ENCODE assay signal across 8 cellular contexts in genomic region chr2:174663572-174663971, GRCh38.
DNase-seq lines count a peak whose midpoint lies in the region; ATAC-seq, FAIRE-seq and TF ChIP-seq lines count a peak whose summit lies in the region.

No MANE protein-coding gene starts in this region.

- H3K4me1 ChIP-seq in right lobe of liver (peaks cover 0 to 4% (median 0%) of the 10 kb centered on the region in 4 donors), HepG2 (ENCODE audit: insufficient read depth, low read length) (no peaks in the 10 kb centered on the region), endothelial cell of umbilical vein (ENCODE audit: control insufficient read depth, extremely low read depth, insufficient read depth, low read length) (peaks cover 14% of the 10 kb centered on the region), neural progenitor cell (peaks cover 19% of the 10 kb centered on the region), aorta (ENCODE audit: control insufficient read depth in 1 of 2, insufficient read depth in 2 of 2, low read length in 2 of 2) (peaks cover 0 to 5% of the 10 kb centered on the region in 2 donors)

- H3K4me1 Mint-ChIP-seq in neural progenitor cell = peaks cover 20% of the 10 kb centered on the region

- no peak overlapping the region for H2AFZ ChIP-seq in HepG2 (ENCODE audit: low read length)
- H2AFZ ChIP-seq in endothelial cell of umbilical vein (ENCODE audit: low read depth, low read length) = no peak overlapping the region
- H2AFZ ChIP-seq in neural progenitor cell (replicated peaks) = no peak overlapping the region

- H3K4me2 ChIP-seq in HepG2 (ENCODE audit: low read depth, low read length) = no peak overlapping the region
- H3K4me2 ChIP-seq in endothelial cell of umbilical vein (ENCODE audit: insufficient read depth, low read length) = no peak overlapping the region
- H3K4me2 ChIP-seq in neural progenitor cell = no peak overlapping the region

- H3K27me3 ChIP-seq in right lobe of liver (no peaks in the 10 kb centered on the region), HepG2 (ENCODE audit: control insufficient read depth in 1 of 2, insufficient read depth in 2 of 2, low read length in 2 of 2) (peaks cover 2 to 30% of the 10 kb centered on the region in 2 experiments; a peak in 4 of 5 replicates), endothelial cell of umbilical vein (ENCODE audit: control insufficient read depth in 2 of 2, insufficient read depth in 2 of 2, low read length in 2 of 2) (no peaks in the 10 kb centered on the region), neural progenitor cell (no peaks in the 10 kb centered on the region), aorta (ENCODE audit: control insufficient read depth in 1 of 2, insufficient read depth in 2 of 2, low read length in 1 of 2) (no peaks in the 10 kb centered on the region)

- H3K9me3 Mint-ChIP-seq in neural progenitor cell = no peaks in the 10 kb centered on the region

- no peaks in the 10 kb centered on the region for H4K20me1 ChIP-seq in HepG2 (ENCODE audit: insufficient read depth, low read length)
- H4K20me1 ChIP-seq in endothelial cell of umbilical vein (replicated peaks; ENCODE audit: control insufficient read depth, extremely low read depth, insufficient read depth, low read length) = no peaks in the 10 kb centered on the region
- H4K20me1 ChIP-seq in neural progenitor cell (ENCODE audit: low read depth) = no peaks in the 10 kb centered on the region

- H3K27ac ChIP-seq in right lobe of liver = no peak overlapping the region
- H3K27ac ChIP-seq in HepG2 (ENCODE audit: extremely low read length, insufficient read depth, low read length) = no peak overlapping the region
- H3K27ac ChIP-seq in endothelial cell of umbilical vein (ENCODE audit: insufficient read depth, low read depth, low read length) = no peak overlapping the region
- no peak overlapping the region for H3K27ac ChIP-seq in neural progenitor cell
- peak overlapping the region; percentile 99 to 100 for H3K27ac ChIP-seq in aorta (ENCODE audit: low read depth in 1 of 2, low read length in 2 of 2)

- 45% methylated on average over 6 of the region's 7 CpGs for WGBS in right lobe of liver (ENCODE audit: insufficient coverage, low coverage, low lambda C conversion rate, missing lambda C conversion rate)
- WGBS in HepG2 (ENCODE audit: low lambda C conversion rate) = 35% methylated on average over 7 of the region's 7 CpGs
- 4 to 6% methylated on average over 7 of the region's 7 CpGs for WGBS in aorta, 2 donors

- H3K4me3 ChIP-seq in right lobe of liver (no peak overlapping the region), HepG2 (replicated peaks in 1 of 3; ENCODE audit: insufficient read depth in 1 of 3, low read depth in 2 of 3, low read length in 3 of 3) (no peak overlapping the region), endothelial cell of umbilical vein (replicated peaks in 1 of 3; ENCODE audit: insufficient read depth in 1 of 3, low read depth in 1 of 3, low read length in 3 of 3) (no peak overlapping the region), neural progenitor cell (no peak overlapping the region), aorta (ENCODE audit: low read length in 2 of 2) (no peak overlapping the region)

- DNase-seq in right lobe of liver = no peak
- no peak for DNase-seq in HepG2 (ENCODE audit: low spot score)
- peak; percentile 68 for DNase-seq in endothelial cell of umbilical vein (ENCODE audit: low read depth, low spot score)
- no peak for DNase-seq in neural progenitor cell (ENCODE audit: low spot score)
- DNase-seq in aorta = peak in 1 of 2 donors; percentile 63
- no peak for DNase-seq in NCI-H446 treated with DMSO at 0.1 percent for 48 hours (lab: John Stamatoyannopoulos, UW)
- DNase-seq in putamen (ENCODE audit: low spot score) = no peak
- no peak for DNase-seq in HuH-7.5 (ENCODE audit: low spot score)

- BruUV-seq in HepG2 (replicated peaks; lab: Mats Ljungman, UMichigan) (no TSS peak), endothelial cell of umbilical vein (replicated peaks; lab: Mats Ljungman, UMichigan) (no TSS peak)

- intact Hi-C loops in right lobe of liver (cut with DNase I) = no loop called here
- intact Hi-C loops in HepG2 (cut with micrococcal nuclease; ENCODE audit: unreplicated experiment) = no loop called here
- intact Hi-C loops in endothelial cell of umbilical vein (cut with micrococcal nuclease) = no loop called here
- intact Hi-C loops in aorta (cut with DNase I) = no loop called here

- no peaks in the 10 kb centered on the region for H3K9me1 ChIP-seq in endothelial cell of umbilical vein (replicated peaks; ENCODE audit: control insufficient read depth, extremely low read depth, insufficient read depth, low read length)

- peak; percentile 23 to 43 (median 32) for ATAC-seq in right lobe of liver
- no peak for ATAC-seq in HepG2
- ATAC-seq in aorta (ENCODE audit: low FRiP score) = peak; percentile 70

- H3F3A ChIP-seq in neural progenitor cell (ENCODE audit: low read depth) = peaks cover 17% of the 10 kb centered on the region

- TF ChIP-seq RAD21 in HepG2 (CRISPR knock-in tag; IDR thresholded peaks at IDR 0.05) = no peak

- peaks cover 3% of the 10 kb centered on the region for H3K27me3 Mint-ChIP-seq in neural progenitor cell (ENCODE audit: insufficient read depth, low read depth)

- in situ Hi-C loops in HepG2 (cut with HindIII; ENCODE audit: extremely low pct_ligation_motif_present, low pct_unique_long_range_greater_than_20kb) = no loop called here

- H3K9ac ChIP-seq in HepG2 (ENCODE audit: insufficient read depth, low read depth, low read length) = no peak overlapping the region
- no peak overlapping the region for H3K9ac ChIP-seq in endothelial cell of umbilical vein (replicated peaks; ENCODE audit: extremely low read depth, insufficient read depth, low read length)
- H3K9ac ChIP-seq in neural progenitor cell = no peak overlapping the region

- H3K36me3 ChIP-seq in right lobe of liver = no peaks in the 10 kb centered on the region
- no peaks in the 10 kb centered on the region for H3K36me3 ChIP-seq in HepG2 (replicated peaks in 1 of 2; ENCODE audit: control insufficient read depth in 1 of 2, insufficient read depth in 2 of 2, low read length in 2 of 2)
- no peaks in the 10 kb centered on the region for H3K36me3 ChIP-seq in endothelial cell of umbilical vein (ENCODE audit: control insufficient read depth in 2 of 2, extremely low read depth in 1 of 2, insufficient read depth in 2 of 2, low read length in 2 of 2)
- no peaks in the 10 kb centered on the region for H3K36me3 ChIP-seq in neural progenitor cell
- no peaks in the 10 kb centered on the region for H3K36me3 ChIP-seq in aorta (ENCODE audit: control insufficient read depth in 1 of 2, insufficient read depth in 2 of 2, low read length in 1 of 2)

- TF ChIP-seq POLR2A in right lobe of liver (IDR thresholded peaks at IDR 0.05) (no peak), HepG2 (IDR thresholded peaks at IDR 0.05; ENCODE audit: insufficient read depth in 1 of 2, low read depth in 2 of 2, low read length in 2 of 2) (no peak), endothelial cell of umbilical vein (IDR thresholded peaks at IDR 0.05; ENCODE audit: low read depth, low read length) (no peak)

- TF ChIP-seq CTCF in right lobe of liver (IDR thresholded peaks at IDR 0.05) (no peak), HepG2 (CRISPR knock-in tag; IDR thresholded peaks at IDR 0.05) (no peak), endothelial cell of umbilical vein (IDR thresholded peaks at IDR 0.05; ENCODE audit: extremely low read depth in 1 of 2, insufficient read depth in 1 of 2, low read depth in 1 of 2, low read length in 2 of 2) (no peak), neural progenitor cell (IDR thresholded peaks at IDR 0.05) (no peak)

- H3K27ac Mint-ChIP-seq in neural progenitor cell = peak overlapping the region; percentile 17

- H3K79me2 ChIP-seq in HepG2 (ENCODE audit: insufficient read depth, low read length) = no peaks in the 10 kb centered on the region
- no peaks in the 10 kb centered on the region for H3K79me2 ChIP-seq in endothelial cell of umbilical vein (ENCODE audit: control insufficient read depth, insufficient read depth, low read length)
- no peaks in the 10 kb centered on the region for H3K79me2 ChIP-seq in neural progenitor cell (ENCODE audit: low read depth)

- H3K9me3 ChIP-seq in right lobe of liver (no peaks in the 10 kb centered on the region), HepG2 (ENCODE audit: low read length) (no peaks in the 10 kb centered on the region), endothelial cell of umbilical vein (replicated peaks; ENCODE audit: control insufficient read depth, insufficient read depth, low read length) (no peaks in the 10 kb centered on the region), neural progenitor cell (ENCODE audit: low read depth) (no peaks in the 10 kb centered on the region), aorta (ENCODE audit: control insufficient read depth, low read length) (no peaks in the 10 kb centered on the region)

- POLR2A ChIA-PET in HepG2 (lab: Yijun Ruan, JAX) (no interaction called here), endothelial cell of umbilical vein (lab: Charles Lee) (interaction anchor here (0.6 kb wide), 1 partner anchor 106 kb away, joined by 4 read pairs; no protein-coding TSS in a partner anchor)

- CTCF ChIA-PET in HepG2 (lab: Yijun Ruan, JAX; ENCODE audit: low intra/inter-chr PET ratio, low total read pairs) = no interaction called here
- CTCF ChIA-PET in endothelial cell of umbilical vein (lab: Charles Lee) = interaction anchor here (0.6 to 1.5 kb wide), 8 partner anchors 9 to 108 kb away, joined by 3 to 6 read pairs (median 4); no protein-coding TSS in a partner anchor

- no peak overlapping the region for H3K4me3 Mint-ChIP-seq in neural progenitor cell

- TF ChIP-seq EP300 in HepG2 (IDR thresholded peaks at IDR 0.05; ENCODE audit: low read depth in 2 of 2, low read length in 2 of 2) = no peak
- TF ChIP-seq EP300 in HepG2 (CRISPR knock-in tag; IDR thresholded peaks at IDR 0.05; ENCODE audit: borderline replicate concordance) = no peak

- peaks cover 3% of the 10 kb centered on the region for H3K36me3 Mint-ChIP-seq in neural progenitor cell

- FAIRE-seq in HepG2 (lab: Jason Lieb, UNC) (no peak), endothelial cell of umbilical vein (lab: Jason Lieb, UNC) (peak; percentile 92)

- dilution Hi-C loops in endothelial cell of umbilical vein (cut with MboI; ENCODE audit: extremely low pct_ligation_motif_present, low sequenced_read_pairs) = no loop called here

TF ChIP-seq in HepG2, 621 proteins besides CTCF, POLR2A, EP300 and RAD21 (continues in another document):
- TF ChIP-seq ZNF773 (CRISPR knock-in tag; IDR thresholded peaks at IDR 0.05; ENCODE audit: borderline replicate concordance) = no peak

TF ChIP-seq in endothelial cell of umbilical vein, 7 proteins besides CTCF, POLR2A, EP300 and RAD21 (continues in another document):
- no peak for TF ChIP-seq EZH2 (IDR thresholded peaks at IDR 0.05; ENCODE audit: borderline replicate concordance, low read depth, low read length, severe bottlenecking)
- TF ChIP-seq MYC (IDR thresholded peaks at IDR 0.05; ENCODE audit: low read depth, low read length) = no peak
- TF ChIP-seq JUN (IDR thresholded peaks at IDR 0.05; ENCODE audit: borderline replicate concordance, insufficient read depth, insufficient read length, low read depth) = no peak
- no peak for TF ChIP-seq POLR2AphosphoS5 (IDR thresholded peaks at IDR 0.05; ENCODE audit: insufficient read depth, low read depth, low read length)
- TF ChIP-seq MAX (IDR thresholded peaks at IDR 0.05; ENCODE audit: insufficient read depth, insufficient read length) = no peak

Comparison
In these comparisons a context has a peak if more than half of its experiments do, and no peak if none do; other contexts are left out.
1. H3K27ac ChIP-seq: peak in aorta (2 of 2); none in right lobe of liver (0 of 3), HepG2 (single experiment), endothelial cell of umbilical vein (single experiment) and neural progenitor cell (single experiment).